In genomic region chr2:159050426-159050825, GRCh38 we compare ENCODE assay signal across 26 cellular contexts.
"Had no signal": no experiment of that assay in that cellular context is flagged by ENCODE, and none has a peak within 500 bp of the region (broad histone marks: within the 10 kb centered on the region; RNA-seq: fewer than 3 reads in every experiment).

No MANE protein-coding gene starts in this region.

- H3K27ac ChIP-seq: gastrocnemius medialis, lower lobe of right lung, ovary, psoas muscle, stomach, thyroid gland, vagina had no signal

- H3K9me3 ChIP-seq: gastrocnemius medialis, heart right ventricle, lower lobe of right lung, mucosa of descending colon, ovary, psoas muscle, sigmoid colon, stomach, thyroid gland, vagina had no signal

- H3K4me3 ChIP-seq: gastrocnemius medialis, heart right ventricle, lower lobe of right lung, mucosa of descending colon, ovary, psoas muscle, sigmoid colon, stomach, thyroid gland, vagina had no signal

- ATAC-seq: effector memory CD8-positive, alpha-beta T cell; gastrocnemius medialis; left colon; lower lobe of right lung; mucosa of descending colon; natural killer cell treated with Interleukin-12 subunit alpha and Interleukin-12 subunit beta and Interleukin-15 and Interleukin-18, amount 100 ng/mL, for 72 hours; psoas muscle; stimulated activated effector memory CD8-positive, alpha-beta T cell treated with anti-CD3 and anti-CD28 coated beads, Interleukin-12 subunit alpha, Interleukin-12 subunit beta, amount 100 ng/mL, for 72 hours had no signal

- DNase-seq: cortex of kidney; effector memory CD8-positive, alpha-beta T cell; gastrocnemius medialis; heart right ventricle; hippocampal formation; kidney glomerular epithelial cell; left colon; left ventricle myocardium superior; lower lobe of right lung; mucosa of descending colon; naive B cell; nucleus accumbens; ovary; posterior cingulate gyrus; psoas muscle; right cardiac atrium; sigmoid colon; stimulated activated CD4-positive, alpha-beta T cell treated with anti-CD3 and anti-CD28 coated beads, Interleukin-2, amount 100 ng/mL, for 24 hours; stimulated activated CD4-positive, alpha-beta T cell treated with anti-CD3 and anti-CD28 coated beads, Interleukin-4, amount 100 ng/mL, for 24 hours; stimulated activated naive CD4-positive, alpha-beta T cell treated with Interleukin-2 at 50 U/mL for 16 hours; stomach; thyroid gland; trophoblast cell had no signal

- H3K36me3 ChIP-seq: gastrocnemius medialis, heart right ventricle, lower lobe of right lung, ovary, sigmoid colon, stomach, thyroid gland, vagina had no signal

- H3K27me3 ChIP-seq: gastrocnemius medialis, heart right ventricle, ovary, sigmoid colon, stomach, thyroid gland, vagina had no signal
